8 cellular contexts compared by ENCODE assay signal in genomic region chr10:5775705-5776104, GRCh38.
A peak's percentile ranks its signal among the peaks of the same experiment; 100 is the strongest.
DNase-seq lines count a peak whose midpoint lies in the region; ATAC-seq and TF ChIP-seq lines count a peak whose summit lies in the region.

No MANE protein-coding gene starts in this region.

- H3K9me2 ChIP-seq in OCI-LY1 (ENCODE audit: low read depth, low read length), result no peaks in the 10 kb centered on the region

- no peak overlapping the region for H3K4me3 Mint-ChIP-seq in memory B cell

- H3K36me3 ChIP-seq in OCI-LY1 (ENCODE audit: insufficient read depth, low read length), result peaks cover 97% of the 10 kb centered on the region

- H3K36me3 Mint-ChIP-seq in memory B cell, result peaks cover 29% of the 10 kb centered on the region

- peaks cover 20% of the 10 kb centered on the region for H3K4me1 ChIP-seq in OCI-LY1 (ENCODE audit: insufficient read depth, low read length, severe bottlenecking)

- H3K27me3 ChIP-seq in OCI-LY1 (ENCODE audit: insufficient read depth, low read length), result no peaks in the 10 kb centered on the region

- no peak overlapping the region for H3K4me3 ChIP-seq in OCI-LY1 (ENCODE audit: low read depth, low read length, poor library complexity, severe bottlenecking)

- H4K20me1 ChIP-seq in OCI-LY1 (ENCODE audit: insufficient read depth, low read length), result 0 out of 2 replicates have a peak, but pooled peaks cover 3% of the 10 kb centered on the region

- H3K9me3 ChIP-seq in OCI-LY1 (ENCODE audit: low read length), result no peaks in the 10 kb centered on the region

- H3K27ac Mint-ChIP-seq in memory B cell, result peak overlapping the region; percentile 78

- no peak for TF ChIP-seq CTCF in OCI-LY1 (IDR thresholded peaks at IDR 0.05; ENCODE audit: low read length)

- H3F3A ChIP-seq in OCI-LY1 (ENCODE audit: insufficient read depth, low read length), result no peaks in the 10 kb centered on the region

- H3K27me3 Mint-ChIP-seq in memory B cell, result no peaks in the 10 kb centered on the region

- peaks cover 53% of the 10 kb centered on the region for H3K79me2 ChIP-seq in OCI-LY1 (ENCODE audit: insufficient read depth, low read length)

- ATAC-seq in memory B cell (ENCODE audit: low read depth) (peak; percentile 99), GM21390 (IDR thresholded peaks at IDR 0.05; ENCODE audit: unreplicated experiment) (no peak), HG03565 (IDR thresholded peaks at IDR 0.05; ENCODE audit: unreplicated experiment) (no peak)

- no peak overlapping the region; the same call in 1 of the 2 replicates for H3K4me2 ChIP-seq in OCI-LY1 (ENCODE audit: low read length)

- DNase-seq in activated gamma-delta T cell (lab: John Stamatoyannopoulos, UW) (peak; percentile 59), memory B cell (ENCODE audit: low spot score in 2 of 2) (peak; percentile 20 to 62), NCI-H187 (lab: John Stamatoyannopoulos, UW) (no peak), ecto neural progenitor cell (ENCODE audit: low spot score) (no peak)
- peak; percentile 40 to 62 for DNase-seq in stimulated activated CD8-positive, alpha-beta memory T cell treated with anti-CD3 and anti-CD28 coated beads, Interleukin-4, amount 100 ng/mL, for 1 hour (ENCODE audit: low read depth in 2 of 2, low spot score in 1 of 2)

- peak overlapping the region; percentile 22 for H3K27ac ChIP-seq in OCI-LY1 (ENCODE audit: low read depth, low read length, poor library complexity, severe bottlenecking)

- no peak overlapping the region for H2AFZ ChIP-seq in OCI-LY1 (ENCODE audit: low read length)

- H3K4me1 Mint-ChIP-seq in memory B cell, result peaks cover 16% of the 10 kb centered on the region

- no peak overlapping the region for H3K9ac ChIP-seq in OCI-LY1 (ENCODE audit: low read length)

- no peaks in the 10 kb centered on the region for H3K9me3 Mint-ChIP-seq in memory B cell

Comparison
In these comparisons a context has a peak if more than half of its experiments do, and no peak if none do; other contexts are left out.
1. DNase-seq: peak in activated gamma-delta T cell (single experiment), memory B cell (2 of 2) and stimulated activated CD8-positive, alpha-beta memory T cell treated with anti-CD3 and anti-CD28 coated beads, Interleukin-4, amount 100 ng/mL, for 1 hour (2 of 2); none in NCI-H187 (0 of 2) and ecto neural progenitor cell (single experiment).